In the genomic region with DNA sequence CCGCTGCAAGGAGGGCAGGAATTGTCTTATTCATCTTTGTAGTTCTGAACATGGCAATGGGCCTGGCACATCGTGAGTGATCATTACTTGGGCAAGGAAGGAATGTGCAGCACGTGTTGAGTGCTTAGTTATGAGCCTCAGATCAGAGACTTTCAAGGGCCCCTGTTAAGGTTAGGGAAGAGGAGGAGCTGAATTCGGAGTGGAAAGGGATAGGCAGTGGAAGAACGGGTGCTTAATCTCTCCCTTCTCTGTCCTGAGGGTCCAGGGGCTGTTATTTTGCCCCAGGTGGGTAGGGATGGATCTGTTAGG, we compare ENCODE assay signal across 28 cellular contexts.
"Had no signal": no experiment of that assay in that cellular context is flagged by ENCODE, and none has a peak within 500 bp of the region (broad histone marks: within the 10 kb centered on the region; RNA-seq: fewer than 3 reads in every experiment).

No MANE protein-coding gene starts in this region.

- DNase-seq: activated CD4-positive, alpha-beta T cell treated with anti-CD3 and anti-CD28 coated beads, Interleukin-2, amount 10 ng/mL, durations not matched to agents 24 days and 14 days; activated CD4-positive, alpha-beta T cell treated with anti-CD3 and anti-CD28 coated beads, Interleukin-2, amount 50 U/mL, for 4 hours; activated CD8-positive, alpha-beta T cell treated with anti-CD3 and anti-CD28 coated beads for 36 hours; activated effector memory CD4-positive, alpha-beta T cell treated with anti-CD3 and anti-CD28 coated beads, Interleukin-2, amount 50 U/mL, for 16 hours; activated naive CD4-positive, alpha-beta T cell; activated naive CD4-positive, alpha-beta T cell treated with anti-CD3 and anti-CD28 coated beads, Interleukin-2, amount 50 U/mL, for 16 hours; activated naive CD8-positive, alpha-beta T cell treated with anti-CD3 and anti-CD28 coated beads for 36 hours; activated T-cell treated with anti-CD3 and anti-CD28 coated beads, Interleukin-2, amount 50 U/mL, for 1 hour; activated T-cell treated with anti-CD3 and anti-CD28 coated beads, Interleukin-2, amount 50 U/mL, for 72 hours; amniotic stem cell; aorta; NCI-H1092 treated with DMSO at 0.1 percent for 48 hours; NCI-H146; NCI-H187 treated with DMSO at 0.1 percent for 48 hours; NCI-H2081; NCI-H2227 treated with DMSO at 0.1 percent for 48 hours; NCI-H446; NCI-H510A treated with DMSO at 0.1 percent for 48 hours; NCI-H526 treated with DMSO at 0.1 percent for 48 hours; NCI-H774; PC-9; SHP77; SJCRH30; T1000 had no signal

- H3K9me3 ChIP-seq: SJCRH30 had no signal

- H3K9me3 Mint-ChIP-seq: activated CD4-positive, alpha-beta T cell treated with anti-CD3 and anti-CD28 coated beads, Interleukin-2, amount 10 ng/mL, durations not matched to agents 24 days and 14 days; activated CD8-positive, alpha-beta T cell treated with anti-CD3 and anti-CD28 coated beads for 36 hours; activated naive CD8-positive, alpha-beta T cell treated with anti-CD3 and anti-CD28 coated beads for 36 hours; activated T-cell treated with anti-CD3 and anti-CD28 coated beads, Interleukin-2, amount 50 U/mL, for 72 hours; activated T-helper 17 cell treated with anti-CD3 and anti-CD28 coated beads, Interleukin-2, amount 50 U/mL, for 72 hours had no signal

- FAIRE-seq: RCC 7860 had no signal

- H3K27me3 Mint-ChIP-seq: activated CD4-positive, alpha-beta T cell treated with anti-CD3 and anti-CD28 coated beads, Interleukin-2, amount 10 ng/mL, durations not matched to agents 24 days and 14 days; activated CD8-positive, alpha-beta T cell treated with anti-CD3 and anti-CD28 coated beads for 36 hours; activated naive CD8-positive, alpha-beta T cell treated with anti-CD3 and anti-CD28 coated beads for 36 hours; activated T-helper 17 cell treated with anti-CD3 and anti-CD28 coated beads, Interleukin-2, amount 50 U/mL, for 72 hours had no signal

- H3K4me1 Mint-ChIP-seq: activated CD4-positive, alpha-beta T cell treated with anti-CD3 and anti-CD28 coated beads, Interleukin-2, amount 10 ng/mL, durations not matched to agents 24 days and 14 days; activated naive CD8-positive, alpha-beta T cell treated with anti-CD3 and anti-CD28 coated beads for 36 hours; activated T-helper 17 cell treated with anti-CD3 and anti-CD28 coated beads, Interleukin-2, amount 50 U/mL, for 72 hours had no signal

- ATAC-seq: activated CD8-positive, alpha-beta T cell treated with anti-CD3 and anti-CD28 coated beads for 36 hours; activated T-cell treated with anti-CD3 and anti-CD28 coated beads, Interleukin-2, amount 50 U/mL, for 72 hours; activated T-helper 17 cell treated with anti-CD3 and anti-CD28 coated beads, Interleukin-2, amount 50 U/mL, for 72 hours had no signal

- H3K27me3 ChIP-seq: cardiac muscle cell, SJCRH30 had no signal

- H3K4me3 Mint-ChIP-seq: activated CD4-positive, alpha-beta T cell treated with anti-CD3 and anti-CD28 coated beads, Interleukin-2, amount 10 ng/mL, durations not matched to agents 24 days and 14 days; activated CD8-positive, alpha-beta T cell treated with anti-CD3 and anti-CD28 coated beads for 36 hours; activated naive CD8-positive, alpha-beta T cell treated with anti-CD3 and anti-CD28 coated beads for 36 hours; activated T-cell treated with anti-CD3 and anti-CD28 coated beads, Interleukin-2, amount 50 U/mL, for 72 hours; activated T-helper 17 cell treated with anti-CD3 and anti-CD28 coated beads, Interleukin-2, amount 50 U/mL, for 72 hours had no signal

- H3K4me3 ChIP-seq: cardiac muscle cell, PC-9, SJCRH30, SK-N-MC had no signal

- H3K36me3 ChIP-seq: cardiac muscle cell, SJCRH30 had no signal

- H3K36me3 Mint-ChIP-seq: activated naive CD8-positive, alpha-beta T cell treated with anti-CD3 and anti-CD28 coated beads for 36 hours had no signal

- H3K4me1 ChIP-seq: SJCRH30 had no signal

- H3K27ac Mint-ChIP-seq: activated CD4-positive, alpha-beta T cell treated with anti-CD3 and anti-CD28 coated beads, Interleukin-2, amount 10 ng/mL, durations not matched to agents 24 days and 14 days; activated CD8-positive, alpha-beta T cell treated with anti-CD3 and anti-CD28 coated beads for 36 hours; activated naive CD8-positive, alpha-beta T cell treated with anti-CD3 and anti-CD28 coated beads for 36 hours; activated T-cell treated with anti-CD3 and anti-CD28 coated beads, Interleukin-2, amount 50 U/mL, for 72 hours; activated T-helper 17 cell treated with anti-CD3 and anti-CD28 coated beads, Interleukin-2, amount 50 U/mL, for 72 hours had no signal
